31 cellular contexts compared by ENCODE assay signal in genomic region chr9:31637861-31638260, GRCh38.
"Had no signal": no experiment of that assay in that cellular context is flagged by ENCODE, and none has a peak within 500 bp of the region (broad histone marks: within the 10 kb centered on the region; RNA-seq: fewer than 3 reads in every experiment).

No MANE protein-coding gene starts in this region.

- H3K36me3 ChIP-seq: adrenal gland, ascending aorta, brain microvascular endothelial cell, breast epithelium, cardiac muscle cell had no signal

- ATAC-seq: activated naive CD4-positive, alpha-beta T cell treated with anti-CD3 and anti-CD28 coated beads, Interleukin-2, amount 50 U/mL, for 72 hours; activated naive CD8-positive, alpha-beta T cell treated with anti-CD3 and anti-CD28 coated beads, Interleukin-2, amount 50 U/mL, for 24 hours; activated T-cell treated with anti-CD3 and anti-CD28 coated beads, Interleukin-2, amount 50 U/mL, for 4 hours; activated T-cell treated with anti-CD3 and anti-CD28 coated beads, Interleukin-2, amount 50 U/mL, for 72 hours; activated T-helper 17 cell treated with anti-CD3 and anti-CD28 coated beads, Interleukin-2, amount 50 U/mL, for 72 hours; body of pancreas had no signal

- H3K27ac ChIP-seq: adrenal gland, ascending aorta, body of pancreas, brain microvascular endothelial cell, breast epithelium, cardiac muscle cell had no signal

- H3K4me3 ChIP-seq: adrenal gland, ascending aorta, body of pancreas, breast epithelium, cardiac muscle cell had no signal

- H3K9me3 ChIP-seq: adrenal gland, ascending aorta, body of pancreas, breast epithelium had no signal

- H3K27me3 ChIP-seq: adrenal gland, ascending aorta, body of pancreas, brain microvascular endothelial cell, breast epithelium, cardiac muscle cell had no signal

- DNase-seq: activated effector memory CD4-positive, alpha-beta T cell treated with anti-CD3 and anti-CD28 coated beads, Interleukin-2, amount 50 U/mL, for 16 hours; activated effector memory CD4-positive, alpha-beta T cell treated with Interleukin-2 at 50 U/mL for 16 hours; activated gamma-delta T cell; activated gamma-delta T cell treated with Interleukin-2 at 50 U/mL for 16 hours; activated naive CD4-positive, alpha-beta T cell; activated naive CD4-positive, alpha-beta T cell treated with anti-CD3 and anti-CD28 coated beads for 36 hours; activated naive CD4-positive, alpha-beta T cell treated with anti-CD3 and anti-CD28 coated beads, Interleukin-2, amount 10 ng/mL, durations not matched to agents 7 days and 5 days; activated naive CD4-positive, alpha-beta T cell treated with anti-CD3 and anti-CD28 coated beads, Interleukin-2, amount 50 U/mL, for 16 hours; activated naive CD4-positive, alpha-beta T cell treated with Interleukin-2 at 50 U/mL for 16 hours; activated naive CD8-positive, alpha-beta T cell treated with anti-CD3 and anti-CD28 coated beads for 36 hours; activated naive CD8-positive, alpha-beta T cell treated with anti-CD3 and anti-CD28 coated beads, Interleukin-2, amount 10 ng/mL, durations not matched to agents 7 days and 5 days; activated naive CD8-positive, alpha-beta T cell treated with anti-CD3 and anti-CD28 coated beads, Interleukin-2, amount 50 U/mL, for 24 hours; activated T-cell treated with anti-CD3 and anti-CD28 coated beads, Interleukin-2, amount 50 U/mL, for 24 hours; activated T-cell treated with anti-CD3 and anti-CD28 coated beads, Interleukin-2, amount 50 U/mL, for 4 hours; activated T-cell treated with anti-CD3 and anti-CD28 coated beads, Interleukin-2, amount 50 U/mL, for 48 hours; activated T-cell treated with anti-CD3 and anti-CD28 coated beads, Interleukin-2, amount 50 U/mL, for 72 hours; adrenal gland; amniotic stem cell; amygdala; anterior cingulate cortex; aorta; body of pancreas; brain microvascular endothelial cell; caudate nucleus; central memory CD4-positive, alpha-beta T cell; cerebellar nuclear complex had no signal
